ENCODE assay signal across 16 cellular contexts in genomic region chr1:170538687-170539086, GRCh38.
"Had no signal": no experiment of that assay in that cellular context is flagged by ENCODE, and none has a peak within 500 bp of the region (broad histone marks: within the 10 kb centered on the region; RNA-seq: fewer than 3 reads in every experiment).

No MANE protein-coding gene starts in this region.

- H3K36me3 ChIP-seq: uterus had no signal

- ATAC-seq: mucosa of descending colon, natural killer cell had no signal

- H3K27ac ChIP-seq: thyroid gland, uterus had no signal

- H3K9me3 ChIP-seq: adrenal gland, mucosa of descending colon, thyroid gland, uterus had no signal

- H3K4me3 ChIP-seq: mucosa of descending colon, thyroid gland, uterus had no signal

- DNase-seq: activated B cell treated with CpG ODN at 0.5 μM for 24 hours; activated CD4-positive, alpha-beta T cell treated with anti-CD3 and anti-CD28 coated beads, Interleukin-2, amount 10 ng/mL, durations not matched to agents 24 days and 14 days; activated CD8-positive, alpha-beta memory T cell treated with anti-CD3 and anti-CD28 coated beads for 24 hours; activated naive CD4-positive, alpha-beta T cell treated with anti-CD3 and anti-CD28 coated beads, Interleukin-2, amount 10 ng/mL, durations not matched to agents 7 days and 5 days; adrenal gland; cerebellar nuclear complex; erythroblast; immature natural killer cell; mammary epithelial cell; mucosa of descending colon; natural killer cell; nucleus accumbens; stimulated activated CD4-positive, alpha-beta T cell treated with anti-CD3 and anti-CD28 coated beads, Interleukin-15, amount 100 ng/mL, for 24 hours; stimulated activated CD4-positive, alpha-beta T cell treated with anti-CD3 and anti-CD28 coated beads, Interleukin-4, amount 100 ng/mL, for 24 hours; thyroid gland; uterus had no signal

- H3K27me3 ChIP-seq: adrenal gland, thyroid gland, uterus had no signal
